ENCODE assay signal across 24 cellular contexts in genomic region chr14:31969371-31969770, GRCh38.
DNase-seq lines count a peak whose midpoint lies in the region; ATAC-seq, FAIRE-seq and TF ChIP-seq lines count a peak whose summit lies in the region.
"Had no signal": no experiment of that assay in that cellular context is flagged by ENCODE, and none has a peak within 500 bp of the region (broad histone marks: within the 10 kb centered on the region; RNA-seq: fewer than 3 reads in every experiment).

No MANE protein-coding gene starts in this region.

- H3K4me1 ChIP-seq in esophagus muscularis mucosa, result peaks cover 15 to 48% (median 37%) of the 10 kb centered on the region in 4 donors
- no peaks in the 10 kb centered on the region for H3K4me1 ChIP-seq in pancreas

- no peak for TF ChIP-seq POLR2A in esophagus muscularis mucosa (IDR thresholded peaks at IDR 0.05; ENCODE audit: low read depth)

- FAIRE-seq in pancreas (lab: Jason Lieb, UNC), result no peak
- FAIRE-seq: GM18507, H54 had no signal

- DNase-seq in DMS 273 treated with DMSO at 0.1 percent for 48 hours (lab: John Stamatoyannopoulos, UW) (peak; percentile 71), NCI-H2171 (lab: John Stamatoyannopoulos, UW) (peak; percentile 17), esophagus muscularis mucosa (ENCODE audit: extremely low spot score) (no peak), pancreas (no peak), NCI-H1436 (lab: John Stamatoyannopoulos, UW) (no peak), sciatic nerve (ENCODE audit: low spot score) (no peak), brain microvascular endothelial cell (no peak)
- DNase-seq: activated CD8-positive, alpha-beta T cell treated with anti-CD3 and anti-CD28 coated beads for 36 hours; activated gamma-delta T cell; activated T-cell treated with anti-CD3 and anti-CD28 coated beads for 4 hours; cortex of kidney; naive thymus-derived CD8-positive, alpha-beta T cell; NCI-H1092; NCI-H2081 treated with DMSO at 0.1 percent for 48 hours; NCI-H510A treated with DMSO at 0.1 percent for 48 hours; stimulated activated CD4-positive, alpha-beta T cell treated with anti-CD3 and anti-CD28 coated beads, Interleukin-2, amount 100 ng/mL, for 48 hours; stimulated activated naive CD4-positive, alpha-beta T cell had no signal

- ATAC-seq in pancreas (peak in 3 of 4 donors; percentile 34 to 66 (median 43)), GM18858 (IDR thresholded peaks at IDR 0.05; ENCODE audit: unreplicated experiment) (no peak), sciatic nerve (no peak)
- ATAC-seq: activated CD4-positive, CD25-positive, alpha-beta regulatory T cell treated with anti-CD3 and anti-CD28 coated beads, Interleukin-2, amount 50 U/mL, for 24 hours; activated CD8-positive, alpha-beta T cell treated with anti-CD3 and anti-CD28 coated beads for 36 hours; naive thymus-derived CD8-positive, alpha-beta T cell had no signal

- H3K27me3 ChIP-seq in esophagus muscularis mucosa, result no peaks in the 10 kb centered on the region
- H3K27me3 ChIP-seq in pancreas, result no peaks in the 10 kb centered on the region
- no peaks in the 10 kb centered on the region for H3K27me3 ChIP-seq in brain microvascular endothelial cell (replicated peaks)
- H3K27me3 ChIP-seq: cardiac muscle cell had no signal

- H3K36me3 ChIP-seq in esophagus muscularis mucosa (no peaks in the 10 kb centered on the region), pancreas (no peaks in the 10 kb centered on the region), brain microvascular endothelial cell (replicated peaks) (no peaks in the 10 kb centered on the region)
- H3K36me3 ChIP-seq: cardiac muscle cell had no signal

- no peak for TF ChIP-seq CTCF in esophagus muscularis mucosa (IDR thresholded peaks at IDR 0.05)
- TF ChIP-seq CTCF in pancreas (IDR thresholded peaks at IDR 0.05), result no peak
- no peak for TF ChIP-seq CTCF in brain microvascular endothelial cell (IDR thresholded peaks at IDR 0.05; ENCODE audit: low read depth, low read length, missing control alignments)

- H3K9me3 ChIP-seq in esophagus muscularis mucosa, result peaks cover 0 to 7% (median 5%) of the 10 kb centered on the region in 4 donors
- H3K9me3 ChIP-seq in pancreas, result no peaks in the 10 kb centered on the region

- WGBS in esophagus muscularis mucosa, result 89% methylated on average over 1 of the region's 1 CpG
- WGBS in pancreas, 2 donors, result 30 to 53% methylated on average over 1 of the region's 1 CpG

- H3K4me3 ChIP-seq in esophagus muscularis mucosa (no peak overlapping the region), pancreas (no peak overlapping the region), brain microvascular endothelial cell (ENCODE audit: low read depth, low read length) (no peak overlapping the region)
- H3K4me3 ChIP-seq: cardiac muscle cell, skin epidermis had no signal

- H3K27ac ChIP-seq in esophagus muscularis mucosa (replicated peaks in 1 of 4), result peak overlapping the region; percentile 5 to 35 (median 16)
- H3K27ac ChIP-seq in pancreas, result peak overlapping the region in 2 of 4 donors; percentile 6 to 31
- no peak overlapping the region for H3K27ac ChIP-seq in brain microvascular endothelial cell
- H3K27ac ChIP-seq: cardiac muscle cell, KMS-11 had no signal

- in situ Hi-C loops in brain microvascular endothelial cell (cut with HindIII; ENCODE audit: low pct_ligation_motif_present, low sequenced_read_pairs), result no loop called here

- intact Hi-C loops in esophagus muscularis mucosa (cut with DNase I), result no loop called here
- intact Hi-C loops in pancreas (cut with DNase I), result no loop called here
- intact Hi-C loops in sciatic nerve (cut with DNase I), result no loop called here

- TF ChIP-seq EP300 in esophagus muscularis mucosa (IDR thresholded peaks at IDR 0.05), result no peak

Comparison
In these comparisons a context has a peak if more than half of its experiments do, and no peak if none do; other contexts are left out.
1. DNase-seq: peak in DMS 273 treated with DMSO at 0.1 percent for 48 hours (single experiment) and NCI-H2171 (single experiment); none in esophagus muscularis mucosa (single experiment), pancreas (0 of 6), NCI-H1436 (single experiment), sciatic nerve (single experiment) and brain microvascular endothelial cell (single experiment).
2. ATAC-seq: peak in pancreas (3 of 4); none in GM18858 (single experiment) and sciatic nerve (single experiment).